Comparison of ENCODE assay signal across 1 cellular context in genomic region chr2:162888641-162889040, GRCh38.
TF ChIP-seq lines count a peak whose summit lies in the region.

No MANE protein-coding gene starts in this region.

TF ChIP-seq in HepG2, 621 proteins besides CTCF, POLR2A, EP300 and RAD21 (continued from another document):
- TF ChIP-seq ZNF609 (CRISPR knock-in tag; IDR thresholded peaks at IDR 0.05; ENCODE audit: borderline replicate concordance) (no peak), ZBTB8A (CRISPR knock-in tag; IDR thresholded peaks at IDR 0.05; ENCODE audit: borderline replicate concordance, low read depth) (no peak), ZNF33B (CRISPR knock-in tag; IDR thresholded peaks at IDR 0.05) (no peak), GATAD2A (CRISPR knock-in tag; IDR thresholded peaks at IDR 0.05) (no peak), STAT5B (CRISPR knock-in tag; IDR thresholded peaks at IDR 0.05) (no peak), SP140L (CRISPR knock-in tag; IDR thresholded peaks at IDR 0.05; ENCODE audit: borderline replicate concordance) (no peak), ZNF770 (CRISPR knock-in tag; IDR thresholded peaks at IDR 0.05) (no peak), ZKSCAN5 (CRISPR knock-in tag; IDR thresholded peaks at IDR 0.05) (no peak), ZNF761 (CRISPR knock-in tag; conservative IDR thresholded peaks at IDR 0.05) (no peak), ZNF772 (CRISPR knock-in tag; IDR thresholded peaks at IDR 0.05) (no peak)
